ENCODE assay signal across 16 cellular contexts in genomic region chr21:45838636-45839035, GRCh38.
"Had no signal": no experiment of that assay in that cellular context is flagged by ENCODE, and none has a peak within 500 bp of the region (broad histone marks: within the 10 kb centered on the region; RNA-seq: fewer than 3 reads in every experiment).

No MANE protein-coding gene starts in this region.

- ATAC-seq: activated CD4-positive, alpha-beta T cell treated with anti-CD3 and anti-CD28 coated beads for 36 hours; left lobe of liver; WTC11 had no signal

- H3K4me1 ChIP-seq: esophagus muscularis mucosa, tibial artery had no signal

- DNase-seq: activated CD4-positive, alpha-beta T cell treated with anti-CD3 and anti-CD28 coated beads for 36 hours; activated CD4-positive, alpha-beta T cell treated with anti-CD3 and anti-CD28 coated beads, Interleukin-2, amount 50 U/mL, for 48 hours; activated gamma-delta T cell treated with Interleukin-2 at 50 U/mL for 16 hours; amniotic stem cell; dermis blood vessel endothelial cell; effector memory CD4-positive, alpha-beta T cell; foreskin melanocyte; kidney; nephron progenitor cell; stimulated activated CD4-positive, alpha-beta T cell treated with anti-CD3 and anti-CD28 coated beads, Interleukin-12 subunit alpha, Interleukin-12 subunit beta, amount 100 ng/mL, for 4 hours; stimulated activated CD4-positive, alpha-beta T cell treated with anti-CD3 and anti-CD28 coated beads, Interleukin-1b, Interleukin-23, amount 100 ng/mL, for 48 hours; stimulated activated naive CD4-positive, alpha-beta T cell treated with Interleukin-2 at 50 U/mL for 16 hours; tibial artery had no signal

- H3K27ac ChIP-seq: esophagus muscularis mucosa, tibial artery had no signal

- H3K4me3 ChIP-seq: esophagus muscularis mucosa, tibial artery had no signal

- H3K36me3 ChIP-seq: esophagus muscularis mucosa, tibial artery had no signal

- H3K27me3 ChIP-seq: esophagus muscularis mucosa, tibial artery had no signal
